In genomic region chr6:69729870-69730449, GRCh38 we compare ENCODE assay signal across 10 cellular contexts.
DNase-seq lines count a peak whose midpoint lies in the region; ATAC-seq and TF ChIP-seq lines count a peak whose summit lies in the region.
"Had no signal": no experiment of that assay in that cellular context is flagged by ENCODE, and none has a peak within 500 bp of the region (broad histone marks: within the 10 kb centered on the region; RNA-seq: fewer than 3 reads in every experiment).

No MANE protein-coding gene starts in this region.

- peak; percentile 21 for TF ChIP-seq CTCF in AG09319 (IDR thresholded peaks at IDR 0.05; ENCODE audit: low read depth, low read length)
- peak; percentile 26 for TF ChIP-seq CTCF in GM12873 (IDR thresholded peaks at IDR 0.05; ENCODE audit: insufficient read depth, low read depth, low read length, missing control alignments)
- peak; percentile 54 for TF ChIP-seq CTCF in hepatocyte (IDR thresholded peaks at IDR 0.05; ENCODE audit: poor library complexity)

- no peaks in the 10 kb centered on the region for H3K79me2 ChIP-seq in hepatocyte

- H3K4me1 Mint-ChIP-seq in activated CD4-positive, alpha-beta T cell treated with anti-CD3 and anti-CD28 coated beads for 36 hours = peaks cover 7% of the 10 kb centered on the region

- no peaks in the 10 kb centered on the region for H3K27me3 ChIP-seq in hepatocyte

- no peaks in the 10 kb centered on the region for H4K20me1 ChIP-seq in hepatocyte (ENCODE audit: insufficient read depth, poor library complexity, severe bottlenecking)

- no peak overlapping the region for H3K4me2 ChIP-seq in hepatocyte

- no peak overlapping the region for H2AFZ ChIP-seq in hepatocyte

- H3K36me3 Mint-ChIP-seq in activated CD4-positive, alpha-beta T cell treated with anti-CD3 and anti-CD28 coated beads for 36 hours (ENCODE audit: low read depth) = peaks cover 19% of the 10 kb centered on the region

- no peak for ATAC-seq in GM19324 (IDR thresholded peaks at IDR 0.05; ENCODE audit: low FRiP score, unreplicated experiment)
- no peak for ATAC-seq in activated CD4-positive, alpha-beta T cell treated with anti-CD3 and anti-CD28 coated beads for 36 hours

- H3K27me3 Mint-ChIP-seq in activated CD4-positive, alpha-beta T cell treated with anti-CD3 and anti-CD28 coated beads for 36 hours = no peaks in the 10 kb centered on the region

- no peak overlapping the region for H3K27ac ChIP-seq in hepatocyte

- H3K9me2 ChIP-seq in hepatocyte (replicated peaks; ENCODE audit: insufficient read depth) = no peaks in the 10 kb centered on the region

- no peak overlapping the region for H3K4me3 Mint-ChIP-seq in activated CD4-positive, alpha-beta T cell treated with anti-CD3 and anti-CD28 coated beads for 36 hours

- H3K4me1 ChIP-seq in hepatocyte (ENCODE audit: insufficient read depth) = no peaks in the 10 kb centered on the region

- H3K9me3 Mint-ChIP-seq in activated CD4-positive, alpha-beta T cell treated with anti-CD3 and anti-CD28 coated beads for 36 hours (ENCODE audit: low read depth) = peaks cover 12% of the 10 kb centered on the region

- no peaks in the 10 kb centered on the region for H3K9me3 ChIP-seq in hepatocyte (ENCODE audit: low read depth)

- no peak overlapping the region for H3K4me3 ChIP-seq in hepatocyte

- intact Hi-C loops in activated CD4-positive, alpha-beta T cell treated with anti-CD3 and anti-CD28 coated beads for 36 hours (cut with DNase I, micrococcal nuclease) = loop anchor here (1.0 to 10.0 kb wide), 5 partner anchors 377 to 1093 kb away; partner anchors contain the start of gene ADGRB3 (in 1 of the 2)

- WGBS in hepatocyte (ENCODE audit: low lambda C conversion rate, missing lambda C conversion rate) = 74% methylated on average over 3 of the region's 3 CpGs

- H3K27ac Mint-ChIP-seq in activated CD4-positive, alpha-beta T cell treated with anti-CD3 and anti-CD28 coated beads for 36 hours = no peak overlapping the region

- no peaks in the 10 kb centered on the region for H3K36me3 ChIP-seq in hepatocyte (replicated peaks; ENCODE audit: insufficient read depth, low read depth)

- CTCF ChIA-PET in activated CD4-positive, alpha-beta T cell treated with anti-CD3 and anti-CD28 coated beads for 36 hours (lab: Charles Lee) = interaction anchor here (0.6 to 1.2 kb wide), 10 partner anchors 9 to 1092 kb away, joined by 3 to 5 read pairs (median 3); no protein-coding TSS in a partner anchor

- POLR2A ChIA-PET in activated CD4-positive, alpha-beta T cell treated with anti-CD3 and anti-CD28 coated beads for 36 hours (lab: Charles Lee) = no interaction called here

- DNase-seq in AG09319 (ENCODE audit: extremely low read depth, low read depth) (no peak), RKO (ENCODE audit: low spot score) (peak; percentile 36), hepatocyte (ENCODE audit: low spot score) (no peak), iPS-NIHi11 (ENCODE audit: low spot score) (no peak), T-helper 9 cell (no peak)
- DNase-seq in activated CD4-positive, alpha-beta T cell treated with anti-CD3 and anti-CD28 coated beads for 36 hours = no peak
- DNase-seq: activated CD8-positive, alpha-beta memory T cell treated with anti-CD3 and anti-CD28 coated beads for 24 hours; head of caudate nucleus had no signal
